ENCODE assay signal across 8 cellular contexts in genomic region chr2:85728342-85728741, GRCh38. TPM values are rescaled to one million over a fixed set of nuclear protein-coding genes. Genes with fewer than 3 reads are reported as not detected.
"Had no signal": no experiment of that assay in that cellular context is flagged by ENCODE, and none has a peak within 500 bp of the region (broad histone marks: within the 10 kb centered on the region; RNA-seq: fewer than 3 reads in every experiment).

No MANE protein-coding gene starts in this region.

- H3K27me3 ChIP-seq: stomach, tibial nerve had no signal

- H3K9me3 Mint-ChIP-seq: activated naive CD8-positive, alpha-beta T cell treated with anti-CD3 and anti-CD28 coated beads, Interleukin-2, amount 50 U/mL, for 24 hours; central memory CD8-positive, alpha-beta T cell; memory B cell; nephron progenitor cell had no signal

- H3K4me1 Mint-ChIP-seq: central memory CD8-positive, alpha-beta T cell; memory B cell had no signal

- H3K4me3 Mint-ChIP-seq: activated naive CD8-positive, alpha-beta T cell treated with anti-CD3 and anti-CD28 coated beads, Interleukin-2, amount 50 U/mL, for 24 hours; central memory CD8-positive, alpha-beta T cell; memory B cell; nephron progenitor cell had no signal

- H3K27ac Mint-ChIP-seq: activated naive CD8-positive, alpha-beta T cell treated with anti-CD3 and anti-CD28 coated beads, Interleukin-2, amount 50 U/mL, for 24 hours; memory B cell; nephron progenitor cell had no signal

- H3K36me3 ChIP-seq: stomach, tibial nerve had no signal

- H3K9me3 ChIP-seq: stomach, tibial nerve had no signal

- H3K4me3 ChIP-seq: stomach, tibial nerve had no signal

- DNase-seq: cortex of kidney had no signal

- H3K36me3 Mint-ChIP-seq: memory B cell had no signal

RNA-seq across cellular contexts. Expression of gene GNLY, which starts 34.2 kb away (rescaled TPM):
- total RNA-seq: osteoblast had no signal
